Comparison of ENCODE assay signal across 6 cellular contexts in genomic region chr1:155967410-155968400, GRCh38. TPM values are rescaled to one million over a fixed set of nuclear protein-coding genes. Genes with fewer than 3 reads are reported as not detected.
A peak's percentile ranks its signal among the peaks of the same experiment; 100 is the strongest.
DNase-seq lines count a peak whose midpoint lies in the region; ATAC-seq and TF ChIP-seq lines count a peak whose summit lies in the region.

No MANE protein-coding gene starts in this region.

- H3K27me3 ChIP-seq in fibroblast of lung (ENCODE audit: control insufficient read depth, insufficient read depth, low read length) (no peaks in the 10 kb centered on the region), spleen (replicated peaks in 1 of 7) (no peaks in the 10 kb centered on the region)

- H3K4me1 Mint-ChIP-seq in T-helper 1 cell treated with Interleukin-12 subunit alpha and Interleukin-12 subunit beta and Interleukin-4 antibody, amounts not matched to agents 30 μg/mL and 1 μg/mL, for 36 hours (ENCODE audit: low read depth): peaks cover 62% of the 10 kb centered on the region

- no peaks in the 10 kb centered on the region for H3K9me3 ChIP-seq in fibroblast of lung (ENCODE audit: control insufficient read depth, insufficient read depth, low read depth, low read length)
- no peaks in the 10 kb centered on the region for H3K9me3 ChIP-seq in spleen

- TF ChIP-seq CTCF in fibroblast of lung (conservative IDR thresholded peaks at IDR 0.05 in 1 of 2, IDR thresholded peaks at IDR 0.05 in 1 of 2; ENCODE audit: low read depth in 1 of 2, low read length in 2 of 2) (no peak), spleen (IDR thresholded peaks at IDR 0.05 in 8 of 11, conservative IDR thresholded peaks at IDR 0.05 in 3 of 11) (no peak)

- peaks cover 45% of the 10 kb centered on the region for H3K36me3 Mint-ChIP-seq in T-helper 1 cell treated with Interleukin-12 subunit alpha and Interleukin-12 subunit beta and Interleukin-4 antibody, amounts not matched to agents 30 μg/mL and 1 μg/mL, for 36 hours (ENCODE audit: low read depth)

- no peak overlapping the region for H3K9ac ChIP-seq in fibroblast of lung (ENCODE audit: insufficient read depth, low read length)

- TF ChIP-seq POLR2A in spleen (IDR thresholded peaks at IDR 0.05): no peak

- ATAC-seq in HG02571 (IDR thresholded peaks at IDR 0.05; ENCODE audit: unreplicated experiment) (no peak), HG03565 (IDR thresholded peaks at IDR 0.05; ENCODE audit: unreplicated experiment) (no peak)

- H2AFZ ChIP-seq in fibroblast of lung (ENCODE audit: low read length): no peak overlapping the region

- intact Hi-C loops in spleen (cut with DNase I; ENCODE audit: low total_unique reads): no loop called here

- H4K20me1 ChIP-seq in fibroblast of lung (ENCODE audit: control insufficient read depth, extremely low read depth, insufficient read depth, low read length): no peaks in the 10 kb centered on the region

- H3K27me3 Mint-ChIP-seq in T-helper 1 cell treated with Interleukin-12 subunit alpha and Interleukin-12 subunit beta and Interleukin-4 antibody, amounts not matched to agents 30 μg/mL and 1 μg/mL, for 36 hours (ENCODE audit: low read depth): no peaks in the 10 kb centered on the region

- H3K27ac ChIP-seq in fibroblast of lung (ENCODE audit: insufficient read depth, low read length) (peak overlapping the region; percentile 49), spleen (peak overlapping the region; percentile 55 to 99 (median 92))

- DNase-seq in fibroblast of lung (ENCODE audit: low read depth in 2 of 2) (peak in 1 of 2 donors; percentile 73), spleen (peak; percentile 79), NAMALWA (ENCODE audit: low spot score) (no peak)

- 36 to 52% (median 38%) methylated on average over 17 to 19 of the region's 19 CpGs for WGBS in spleen, 5 donors

- H3K9me3 Mint-ChIP-seq in T-helper 1 cell treated with Interleukin-12 subunit alpha and Interleukin-12 subunit beta and Interleukin-4 antibody, amounts not matched to agents 30 μg/mL and 1 μg/mL, for 36 hours: no peaks in the 10 kb centered on the region

- H3K4me2 ChIP-seq in fibroblast of lung (ENCODE audit: extremely low read depth, insufficient read depth, low read length): no peak overlapping the region

- peak overlapping the region; percentile 69 for H3K4me3 Mint-ChIP-seq in T-helper 1 cell treated with Interleukin-12 subunit alpha and Interleukin-12 subunit beta and Interleukin-4 antibody, amounts not matched to agents 30 μg/mL and 1 μg/mL, for 36 hours

- peak overlapping the region in 2 of 4 experiments; percentile 10 to 20 for H3K4me3 ChIP-seq in fibroblast of lung (replicated peaks in 1 of 4; ENCODE audit: control extremely low read depth in 1 of 4, insufficient read depth in 1 of 4, low read depth in 3 of 4, low read length in 4 of 4)
- H3K4me3 ChIP-seq in spleen: peak overlapping the region in 3 of 8 donors; percentile 0 to 41 (median 13)

- H3K79me2 ChIP-seq in fibroblast of lung (ENCODE audit: control insufficient read depth, insufficient read depth, low read length): peaks cover 65% of the 10 kb centered on the region

- peak overlapping the region; percentile 89 for H3K27ac Mint-ChIP-seq in T-helper 1 cell treated with Interleukin-12 subunit alpha and Interleukin-12 subunit beta and Interleukin-4 antibody, amounts not matched to agents 30 μg/mL and 1 μg/mL, for 36 hours

- peaks cover 32% of the 10 kb centered on the region for H3K36me3 ChIP-seq in fibroblast of lung (ENCODE audit: control insufficient read depth, insufficient read depth, low read length)
- H3K36me3 ChIP-seq in spleen: peaks cover 3 to 89% (median 59%) of the 10 kb centered on the region in 6 donors

- H3K4me1 ChIP-seq in fibroblast of lung (ENCODE audit: control insufficient read depth, extremely low read depth, insufficient read depth, low read length) (peaks cover 49% of the 10 kb centered on the region), spleen (peaks cover 66 to 97% (median 83%) of the 10 kb centered on the region in 6 donors)

RNA-seq across cellular contexts. Expression of gene ARHGEF2, which starts 10.6 kb away (rescaled TPM):
- 208 and 276 TPM in 2 replicates for total RNA-seq in fibroblast of lung
- polyA plus RNA-seq in fibroblast of lung: 93.9 and 103 TPM in 2 replicates
- polyA plus RNA-seq in fibroblast of lung (2012): 48.5 and 77.3 TPM in 2 replicates
- polyA minus RNA-seq in fibroblast of lung (ENCODE audit: low replicate concordance): 121 and 150 TPM in 2 replicates
- 100 to 1,000 TPM; 129 to 228 (median 192) TPM for total RNA-seq in spleen
- 10 to 100 TPM; 45.1 to 83.0 (median 63.4) TPM for polyA plus RNA-seq in spleen

RNA-seq across cellular contexts. Expression of gene RXFP4, which starts 26.3 kb away (rescaled TPM):
- total RNA-seq in fibroblast of lung (not detected in 2 replicates), spleen (under 1 TPM in 1 of 7 donors, not detected in 6; 0.88 TPM)
- polyA plus RNA-seq in fibroblast of lung (not detected in 2 replicates), spleen (under 1 TPM in 1 of 3 donors, not detected in 2; 0.06 TPM)
- not detected in 2 replicates for polyA plus RNA-seq in fibroblast of lung (2012)
- not detected in 2 replicates for polyA minus RNA-seq in fibroblast of lung (ENCODE audit: low replicate concordance)

RNA-seq across cellular contexts. Expression of gene KHDC4, which starts 33.5 kb away (rescaled TPM):
- 18.2 and 24.6 TPM in 2 replicates for total RNA-seq in fibroblast of lung
- polyA plus RNA-seq in fibroblast of lung: 19.5 and 25.4 TPM in 2 replicates
- polyA plus RNA-seq in fibroblast of lung (2012): 9.0 and 10.4 TPM in 2 replicates
- 4.9 and 22.7 TPM in 2 replicates for polyA minus RNA-seq in fibroblast of lung (ENCODE audit: low replicate concordance)
- total RNA-seq in spleen: 10 to 100 TPM; 43.2 to 70.5 (median 59.3) TPM
- polyA plus RNA-seq in spleen: 10 to 100 TPM; 24.9 to 33.8 (median 29.3) TPM

RNA-seq across cellular contexts. Expression of gene SSR2, which starts 53.0 kb away (rescaled TPM):
- total RNA-seq in fibroblast of lung (304 and 455 TPM in 2 replicates), spleen (100 to 1,000 TPM; 152 to 254 (median 183) TPM)
- polyA plus RNA-seq in fibroblast of lung (673 and 941 TPM in 2 replicates), spleen (100 to 1,000 TPM; 198 to 291 (median 224) TPM)
- 321 and 394 TPM in 2 replicates for polyA plus RNA-seq in fibroblast of lung (2012)
- polyA minus RNA-seq in fibroblast of lung (ENCODE audit: low replicate concordance): 781 and 908 TPM in 2 replicates

RNA-seq across cellular contexts. Expression of gene RIT1, which starts 56.6 kb away (rescaled TPM):
- total RNA-seq in fibroblast of lung (25.2 and 33.4 TPM in 2 replicates), spleen (10 to 100 TPM; 48.1 to 66.2 (median 52.6) TPM)
- polyA plus RNA-seq in fibroblast of lung (51.0 and 56.8 TPM in 2 replicates), spleen (10 to 100 TPM in 2 of 3 donors, 1 to 10 TPM in 1; 9.0 to 16.3 (median 10.2) TPM)
- 27.7 and 28.5 TPM in 2 replicates for polyA plus RNA-seq in fibroblast of lung (2012)
- polyA minus RNA-seq in fibroblast of lung (ENCODE audit: low replicate concordance): 7.9 and 10.4 TPM in 2 replicates
